ENCODE assay signal across 10 cellular contexts in genomic region chr12:45269407-45269741, GRCh38. TPM values are rescaled to one million over a fixed set of nuclear protein-coding genes. Genes with fewer than 3 reads are reported as not detected.
DNase-seq lines count a peak whose midpoint lies in the region; ATAC-seq and TF ChIP-seq lines count a peak whose summit lies in the region.
"Had no signal": no experiment of that assay in that cellular context is flagged by ENCODE, and none has a peak within 500 bp of the region (broad histone marks: within the 10 kb centered on the region; RNA-seq: fewer than 3 reads in every experiment).

No MANE protein-coding gene starts in this region.

- no peak overlapping the region for H2AFZ ChIP-seq in HCT116 (ENCODE audit: low read depth, low read length, poor library complexity, severe bottlenecking)
- H2AFZ ChIP-seq in smooth muscle cell (ENCODE audit: low read depth) = no peak overlapping the region

- intact Hi-C loops in HCT116 (cut with micrococcal nuclease) (loop anchor here (1.0 kb wide), 1 partner anchor 119 kb away; no protein-coding TSS in a partner anchor), ascending aorta (cut with DNase I) (loop anchor here (2.0 to 5.0 kb wide), 4 partner anchors 35 to 118 kb away; partner anchors contain the start of gene ANO6), left lung (cut with DNase I) (no loop called here), left colon (cut with DNase I, micrococcal nuclease) (no loop called here)

- H3K4me2 ChIP-seq in HCT116 (ENCODE audit: low read length) = peak overlapping the region; percentile 63
- peak overlapping the region; percentile 56 for H3K4me2 ChIP-seq in smooth muscle cell

- H3K79me2 ChIP-seq in HCT116 (ENCODE audit: insufficient read depth, low read length) (peaks cover 20% of the 10 kb centered on the region), smooth muscle cell (ENCODE audit: low read depth) (peaks cover 77% of the 10 kb centered on the region)

- POLR2A ChIA-PET in HCT116 (lab: Charles Lee) = no interaction called here

- H3K4me1 ChIP-seq in HCT116 (ENCODE audit: control insufficient read depth in 1 of 2, insufficient read depth in 2 of 2, low read length in 2 of 2) = peaks cover 36 to 47% of the 10 kb centered on the region in 2 experiments
- H3K4me1 ChIP-seq in ascending aorta = peaks cover 8 to 54% of the 10 kb centered on the region in 2 donors
- peaks cover 20 to 33% of the 10 kb centered on the region in 2 donors for H3K4me1 ChIP-seq in left lung
- H3K4me1 ChIP-seq in smooth muscle cell (ENCODE audit: low read depth) = peaks cover 13% of the 10 kb centered on the region

- RAD21 ChIA-PET in HCT116 (lab: Charles Lee; ENCODE audit: low non-redundant PET in 1 of 2, low total read pairs in 2 of 2, uncharacterized antibody in 2 of 2, unreplicated experiment in 2 of 2) = no interaction called here

- peak overlapping the region; percentile 77 for H3K27ac ChIP-seq in HCT116 (ENCODE audit: low read depth, low read length)
- H3K27ac ChIP-seq in ascending aorta = peak overlapping the region; percentile 75 to 87
- H3K27ac ChIP-seq in left lung = peak overlapping the region; percentile 42 to 53
- H3K27ac ChIP-seq in smooth muscle cell (ENCODE audit: low read depth) = peak overlapping the region; percentile 70

- 73% methylated on average over 2 of the region's 2 CpGs for WGBS in smooth muscle cell (ENCODE audit: low lambda C conversion rate)

- TF ChIP-seq RAD21 in HCT116 (IDR thresholded peaks at IDR 0.05; ENCODE audit: low read depth) = no peak

- H3K4me3 ChIP-seq in HCT116 (replicated peaks in 1 of 2; ENCODE audit: low read depth in 1 of 2, low read length in 2 of 2) (peak overlapping the region in 1 of 2 experiments; percentile 19; a peak in 1 of 4 replicates), ascending aorta (peak overlapping the region in 1 of 2 donors; percentile 39), left lung (no peak overlapping the region), smooth muscle cell (no peak overlapping the region)

- CTCF ChIA-PET in HCT116 (lab: Charles Lee) = interaction anchor here (1.0 to 1.6 kb wide), 2 partner anchors 9 to 119 kb away, joined by 3 to 7 read pairs; no protein-coding TSS in a partner anchor

- H3K9me3 ChIP-seq in HCT116 (ENCODE audit: control insufficient read depth in 1 of 2, insufficient read depth in 1 of 2, low read depth in 1 of 2, low read length in 2 of 2) (no peaks in the 10 kb centered on the region), ascending aorta (no peaks in the 10 kb centered on the region), left lung (no peaks in the 10 kb centered on the region), smooth muscle cell (replicated peaks; ENCODE audit: low read depth) (no peaks in the 10 kb centered on the region)

- H3F3A ChIP-seq in smooth muscle cell (ENCODE audit: low read depth) = no peaks in the 10 kb centered on the region

- DNase-seq in HCT116 (ENCODE audit: low read depth, low spot score) (no peak), ascending aorta (ENCODE audit: low spot score in 2 of 2) (no peak), left lung (no peak), smooth muscle cell (lab: John Stamatoyannopoulos, UW; ENCODE audit: unreplicated experiment) (no peak), left colon (no peak), NCI-H446 (lab: John Stamatoyannopoulos, UW) (no peak)
- DNase-seq: activated CD4-positive, alpha-beta memory T cell treated with anti-CD3 and anti-CD28 coated beads, Interleukin-2, amount 10 ng/mL, durations not matched to agents 7 days and 5 days; activated effector memory CD4-positive, alpha-beta T cell treated with anti-CD3 and anti-CD28 coated beads, Interleukin-2, amount 50 U/mL, for 16 hours had no signal

- TF ChIP-seq POLR2A in HCT116 (IDR thresholded peaks at IDR 0.05; ENCODE audit: borderline replicate concordance, extremely low read depth, insufficient read depth, insufficient read length) = no peak

- H3K9me2 ChIP-seq in HCT116 (ENCODE audit: insufficient read depth) = no peaks in the 10 kb centered on the region

- no TSS peak for BruUV-seq in HCT116 (replicated peaks; lab: Mats Ljungman, UMichigan)

- H3K36me3 ChIP-seq in HCT116 (ENCODE audit: control insufficient read depth in 1 of 2, insufficient read depth in 2 of 2, low read length in 2 of 2) (no peaks in the 10 kb centered on the region), ascending aorta (no peaks in the 10 kb centered on the region), left lung (no peaks in the 10 kb centered on the region), smooth muscle cell (ENCODE audit: low read depth) (no peaks in the 10 kb centered on the region)

- H4K20me1 ChIP-seq in HCT116 (ENCODE audit: insufficient read depth) = no peaks in the 10 kb centered on the region; the same call in 1 of the 2 replicates
- H4K20me1 ChIP-seq in smooth muscle cell (ENCODE audit: low read depth) = peaks cover 44% of the 10 kb centered on the region

- ATAC-seq in HCT116 (no peak), left lung (no peak), left colon (no peak), GM18858 (IDR thresholded peaks at IDR 0.05; ENCODE audit: unreplicated experiment) (no peak), GM19351 (IDR thresholded peaks at IDR 0.05; ENCODE audit: unreplicated experiment) (no peak)

- H3K27me3 ChIP-seq in HCT116 (ENCODE audit: insufficient read depth, low read length) = no peaks in the 10 kb centered on the region
- no peaks in the 10 kb centered on the region for H3K27me3 ChIP-seq in ascending aorta
- no peaks in the 10 kb centered on the region for H3K27me3 ChIP-seq in left lung
- no peaks in the 10 kb centered on the region for H3K27me3 ChIP-seq in smooth muscle cell (ENCODE audit: low read depth)

- TF ChIP-seq CTCF in HCT116 (IDR thresholded peaks at IDR 0.05 in 2 of 3, conservative IDR thresholded peaks at IDR 0.05 in 1 of 3; ENCODE audit: borderline replicate concordance in 1 of 3, insufficient read depth in 1 of 3, low read depth in 2 of 3, low read length in 2 of 3) = no peak
- no peak for TF ChIP-seq CTCF in ascending aorta (IDR thresholded peaks at IDR 0.05)
- no peak for TF ChIP-seq CTCF in left lung (IDR thresholded peaks at IDR 0.05)
- TF ChIP-seq CTCF in smooth muscle cell (IDR thresholded peaks at IDR 0.05; ENCODE audit: borderline replicate concordance, insufficient read depth, poor library complexity, severe bottlenecking) = no peak

- H3K9ac ChIP-seq in HCT116 (ENCODE audit: low read length) = no peak overlapping the region
- H3K9ac ChIP-seq in smooth muscle cell (ENCODE audit: low read depth) = no peak overlapping the region

TF ChIP-seq in HCT116, 20 proteins besides CTCF, POLR2A, EP300 and RAD21:
- TF ChIP-seq TCF7L2 (IDR thresholded peaks at IDR 0.05; ENCODE audit: borderline replicate concordance, extremely low read depth, insufficient read depth, insufficient read length) (no peak), ATF3 (IDR thresholded peaks at IDR 0.05) (no peak), CEBPB (IDR thresholded peaks at IDR 0.05; ENCODE audit: low read depth) (no peak), SRF (IDR thresholded peaks at IDR 0.05; ENCODE audit: low read depth) (no peak), ZNF274 (IDR thresholded peaks at IDR 0.05; ENCODE audit: low read depth, low read length) (no peak), POLR2AphosphoS5 (IDR thresholded peaks at IDR 0.05; ENCODE audit: low read depth, low read length) (no peak), MAX (IDR thresholded peaks at IDR 0.05) (no peak)

RNA-seq across cellular contexts. Expression of gene ANO6, which starts 53.5 kb away (rescaled TPM):
- total RNA-seq in HCT116 (2021; ENCODE audit: unreplicated experiment) (36.7 TPM), ascending aorta (49.6 TPM), left lung (10 to 100 TPM; 63.8 to 79.7 TPM), smooth muscle cell (106 and 115 TPM in 2 replicates), left colon (10 to 100 TPM; 10.3 to 15.4 TPM)
- 19.0 and 22.0 TPM in 2 replicates for polyA plus RNA-seq in HCT116 (2012)
- 44.8 and 60.3 TPM in 2 replicates for polyA plus RNA-seq in smooth muscle cell

Comparison
In these comparisons a context has a peak if more than half of its experiments do, and no peak if none do; other contexts are left out.
1. intact Hi-C loops: an anchor here in HCT116 (1.0 kb wide) and ascending aorta (2.0 to 5.0 kb wide); none called in left lung and left colon.